Comparison of ENCODE assay signal across 8 cellular contexts in the genomic region with DNA sequence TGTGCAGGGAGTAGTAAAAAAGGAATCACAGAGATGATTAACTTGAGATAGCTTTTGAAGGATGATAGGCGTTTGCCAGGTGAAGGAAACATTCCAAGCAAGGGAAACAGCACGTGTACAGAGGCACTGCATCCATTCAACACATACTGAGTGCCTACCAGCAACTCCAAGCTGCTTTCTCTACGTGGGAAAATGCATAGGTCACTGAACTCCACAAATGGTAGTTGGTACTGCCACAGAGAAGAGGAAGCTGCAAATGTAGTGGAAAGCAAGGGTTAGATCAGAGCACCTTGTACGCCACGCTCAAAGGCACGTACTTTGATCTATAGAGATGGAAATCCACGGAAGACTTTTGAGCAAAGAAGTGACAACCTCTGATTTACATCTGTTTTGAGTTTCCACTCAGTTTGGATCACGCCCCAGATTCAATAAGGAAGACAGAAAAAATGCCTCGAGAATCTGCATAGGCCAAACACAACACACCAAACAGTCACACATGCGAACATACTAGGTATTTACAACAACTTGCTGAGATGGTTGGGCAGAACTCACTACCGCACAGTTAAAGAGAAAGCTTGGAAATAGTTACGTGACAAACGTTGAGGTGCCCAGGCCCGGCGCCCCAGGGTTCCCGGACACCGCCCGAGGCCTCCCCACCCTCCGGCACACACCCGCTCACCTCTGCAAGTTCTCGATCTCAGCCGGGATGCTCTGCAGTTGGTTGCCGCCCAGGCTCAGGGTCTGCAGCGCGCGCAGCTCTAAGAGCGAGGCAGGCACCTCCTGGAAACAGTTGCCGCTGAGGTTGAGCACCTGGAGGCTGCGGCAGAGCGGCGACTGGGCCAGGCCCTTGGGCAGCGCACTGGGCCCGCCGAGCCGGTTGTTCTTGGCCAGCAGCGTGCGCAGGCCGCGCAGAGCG. TPM values are rescaled to one million over a fixed set of nuclear protein-coding genes. Genes with fewer than 3 reads are reported as not detected.
DNase-seq lines count a peak whose midpoint lies in the region; ATAC-seq and TF ChIP-seq lines count a peak whose summit lies in the region.

No MANE protein-coding gene starts in this region.

- ATAC-seq in GM18520 (IDR thresholded peaks at IDR 0.05; ENCODE audit: unreplicated experiment): peak; percentile 20
- ATAC-seq in HG03045 (IDR thresholded peaks at IDR 0.05; ENCODE audit: unreplicated experiment): peak; percentile 60
- peak; percentile 55 for ATAC-seq in effector memory CD8-positive, alpha-beta T cell (replicated peaks)

- peak overlapping the region; percentile 84 to 87 for H3K4me3 Mint-ChIP-seq in effector memory CD8-positive, alpha-beta T cell

- H3K27me3 ChIP-seq in muscle layer of duodenum (ENCODE audit: low read depth, low read length) (no peaks in the 10 kb centered on the region), testis (no peaks in the 10 kb centered on the region)

- H3K9me3 ChIP-seq in muscle layer of duodenum (ENCODE audit: control insufficient read depth in 1 of 2, low read length in 2 of 2): no peaks in the 10 kb centered on the region
- no peaks in the 10 kb centered on the region for H3K9me3 ChIP-seq in testis

- H3K4me3 ChIP-seq in AG04449 (ENCODE audit: low read depth, low read length) (peak overlapping the region; percentile 89), muscle layer of duodenum (ENCODE audit: low read depth in 1 of 2, low read length in 2 of 2) (peak overlapping the region; percentile 86 to 92), testis (peak overlapping the region; percentile 86 to 90)

- peaks cover 31% of the 10 kb centered on the region for H3K36me3 Mint-ChIP-seq in effector memory CD8-positive, alpha-beta T cell (ENCODE audit: insufficient read depth)

- H3K27ac ChIP-seq in muscle layer of duodenum (ENCODE audit: low read length): peak overlapping the region; percentile 80
- peak overlapping the region; percentile 94 to 96 for H3K27ac ChIP-seq in testis

- TF ChIP-seq CTCF in AG04449 (IDR thresholded peaks at IDR 0.05; ENCODE audit: insufficient read depth, low read length, missing control alignments): no peak
- TF ChIP-seq CTCF in testis (IDR thresholded peaks at IDR 0.05): no peak

- H3K9me3 Mint-ChIP-seq in effector memory CD8-positive, alpha-beta T cell: no peaks in the 10 kb centered on the region

- no peak for TF ChIP-seq POLR2A in testis (IDR thresholded peaks at IDR 0.05)

- intact Hi-C loops in testis (cut with DNase I; ENCODE audit: low total_unique reads): no loop called here

- H3K4me1 ChIP-seq in muscle layer of duodenum (ENCODE audit: control insufficient read depth in 1 of 2, insufficient read depth in 2 of 2, low read length in 2 of 2) (peaks cover 9 to 19% of the 10 kb centered on the region in 2 donors), testis (peaks cover 6% of the 10 kb centered on the region)

- H3K27ac Mint-ChIP-seq in effector memory CD8-positive, alpha-beta T cell: peak overlapping the region; percentile 80 to 85

- H3K36me3 ChIP-seq in muscle layer of duodenum (ENCODE audit: control insufficient read depth in 1 of 2, insufficient read depth in 2 of 2, low read length in 2 of 2) (no peaks in the 10 kb centered on the region), testis (ENCODE audit: low read depth, missing control alignments) (no peaks in the 10 kb centered on the region)

- POLR2A ChIA-PET in AG04449 (lab: Yijun Ruan, JAX): interaction anchor here (0.9 to 1.3 kb wide), 4 partner anchors 16 to 211 kb away, joined by 3 to 8 read pairs (median 4); no protein-coding TSS in a partner anchor

- 1 to 4% methylated on average over 18 to 40 of the region's 40 CpGs for WGBS in testis, 2 donors

- peaks cover 38 to 50% of the 10 kb centered on the region in 2 donors for H3K4me1 Mint-ChIP-seq in effector memory CD8-positive, alpha-beta T cell (ENCODE audit: low read depth in 2 of 2)

- H3K27me3 Mint-ChIP-seq in effector memory CD8-positive, alpha-beta T cell: no peaks in the 10 kb centered on the region

- DNase-seq in AG04449 (ENCODE audit: low read depth, low spot score) (no peak), NCI-H2171 treated with DMSO at 0.1 percent for 48 hours (lab: John Stamatoyannopoulos, UW) (peak; percentile 61), testis (no peak)
- DNase-seq in activated CD4-positive, alpha-beta T cell treated with anti-CD3 and anti-CD28 coated beads, Interleukin-2, amount 50 U/mL, for 24 hours (ENCODE audit: low read depth in 1 of 2, low spot score in 1 of 2): peak; percentile 21 to 41
- DNase-seq in effector memory CD8-positive, alpha-beta T cell: peak; percentile 44 to 52 (median 51)

- CTCF ChIA-PET in AG04449 (lab: Yijun Ruan, JAX): interaction anchor here (0.7 to 2.1 kb wide), 7 partner anchors 8 to 446 kb away, joined by 3 to 6 read pairs (median 5); no protein-coding TSS in a partner anchor

RNA-seq across cellular contexts. Expression of a gene that starts 0.8 kb away (rescaled TPM):
- total RNA-seq in testis: 10 to 100 TPM; 18.6 to 21.2 TPM
- polyA plus RNA-seq in testis (ENCODE audit: insufficient read depth, low read depth, low replicate concordance): 8.5 TPM

Comparison
In these comparisons a context has a peak if more than half of its experiments do, and no peak if none do; other contexts are left out.
1. DNase-seq: peak in NCI-H2171 treated with DMSO at 0.1 percent for 48 hours (single experiment), activated CD4-positive, alpha-beta T cell treated with anti-CD3 and anti-CD28 coated beads, Interleukin-2, amount 50 U/mL, for 24 hours (2 of 2) and effector memory CD8-positive, alpha-beta T cell (3 of 3); none in AG04449 (single experiment) and testis (single experiment).
2. Peak in every context shown above with its lines, with median percentiles within 50 percentile points of each other: H3K4me3 ChIP-seq and ATAC-seq.